ENCODE assay signal across 8 cellular contexts in genomic region chr5:88140863-88141694, GRCh38.
A peak's percentile ranks its signal among the peaks of the same experiment; 100 is the strongest.
DNase-seq lines count a peak whose midpoint lies in the region; ATAC-seq, FAIRE-seq and TF ChIP-seq lines count a peak whose summit lies in the region.

No MANE protein-coding gene starts in this region.

- H3K27ac ChIP-seq in cardiac muscle cell = no peak overlapping the region
- no peak overlapping the region for H3K27ac ChIP-seq in pancreas
- no peak overlapping the region for H3K27ac ChIP-seq in thyroid gland

- peak in 1 of 2 donors; percentile 54 for TF ChIP-seq POLR2A in thyroid gland (IDR thresholded peaks at IDR 0.05)

- ATAC-seq in HG02759 (IDR thresholded peaks at IDR 0.05; ENCODE audit: unreplicated experiment) = peak; percentile 95
- peak; percentile 97 for ATAC-seq in SK-N-SH treated with all-trans-retinoic acid at 6 μM for 48 hours
- ATAC-seq in pancreas = peak; percentile 94 to 97 (median 96)

- no peak for FAIRE-seq in pancreas (lab: Jason Lieb, UNC)

- H3K4me1 ChIP-seq in cardiac muscle cell (ENCODE audit: low read depth) (peaks cover 3% of the 10 kb centered on the region), pancreas (peaks cover 9 to 14% (median 9%) of the 10 kb centered on the region in 3 donors), thyroid gland (peaks cover 17 to 24% of the 10 kb centered on the region in 2 donors)

- TF ChIP-seq CTCF in GM12865 (IDR thresholded peaks at IDR 0.05; ENCODE audit: insufficient read depth, low read depth, low read length, missing control alignments) = peak; percentile 53
- TF ChIP-seq CTCF in cardiac muscle cell (IDR thresholded peaks at IDR 0.05; ENCODE audit: low read depth, low read length) = peak; percentile 55
- TF ChIP-seq CTCF in pancreas (IDR thresholded peaks at IDR 0.05) = peak; percentile 46 to 69 (median 67)
- TF ChIP-seq CTCF in thyroid gland (IDR thresholded peaks at IDR 0.05) = peak in 5 of 6 experiments; percentile 36 to 80 (median 44)

- 0 to 2% methylated on average over 36 to 45 of the region's 45 CpGs for WGBS in pancreas, 2 donors
- WGBS in thyroid gland, 2 donors = 2% methylated on average over 38 to 44 of the region's 45 CpGs

- H3K36me3 ChIP-seq in cardiac muscle cell (no peaks in the 10 kb centered on the region), pancreas (no peaks in the 10 kb centered on the region), thyroid gland (no peaks in the 10 kb centered on the region)

- H3K9me3 ChIP-seq in cardiac muscle cell (ENCODE audit: low read depth) = no peaks in the 10 kb centered on the region
- H3K9me3 ChIP-seq in pancreas = no peaks in the 10 kb centered on the region
- no peaks in the 10 kb centered on the region for H3K9me3 ChIP-seq in thyroid gland

- H3K27me3 ChIP-seq in cardiac muscle cell (peaks cover 85% of the 10 kb centered on the region), pancreas (peaks cover 0 to 30% (median 3%) of the 10 kb centered on the region in 4 donors), thyroid gland (peaks cover 6% of the 10 kb centered on the region)

- intact Hi-C loops in pancreas (cut with DNase I) (no loop called here), thyroid gland (cut with DNase I) (no loop called here)

- DNase-seq in GM12865 (ENCODE audit: low read depth) (peak; percentile 80), NCI-H1105 (lab: John Stamatoyannopoulos, UW) (peak; percentile 88), cardiac muscle cell (ENCODE audit: low read depth in 1 of 2, low spot score in 1 of 2) (peak; percentile 98), pancreas (peak; percentile 94 to 97 (median 96)), thyroid gland (peak; percentile 95 to 96)
- DNase-seq in activated naive CD8-positive, alpha-beta T cell treated with anti-CD3 and anti-CD28 coated beads, Interleukin-2, amount 50 U/mL, for 16 hours (ENCODE audit: low read depth, low spot score) = peak; percentile 6

- H3K4me3 ChIP-seq in GM12865 (ENCODE audit: low read depth, low read length) = no peak overlapping the region
- H3K4me3 ChIP-seq in cardiac muscle cell = peak overlapping the region; percentile 34
- H3K4me3 ChIP-seq in pancreas = peak overlapping the region; percentile 18 to 40 (median 34)
- H3K4me3 ChIP-seq in thyroid gland (replicated peaks in 1 of 3) = peak overlapping the region; percentile 4 to 33 (median 21)

TF ChIP-seq in SK-N-SH treated with all-trans-retinoic acid at 6 μM for 48 hours, 23 proteins besides CTCF, POLR2A, EP300 and RAD21:
- TF ChIP-seq CSDC2 (CRISPR knock-in tag; IDR thresholded peaks at IDR 0.05) = no peak
- no peak for TF ChIP-seq CREB5 (CRISPR knock-in tag; IDR thresholded peaks at IDR 0.05; ENCODE audit: low read depth)
- no peak for TF ChIP-seq ZNF70 (CRISPR knock-in tag; IDR thresholded peaks at IDR 0.05)
- 0 out of 2 replicates have a peak, but pooled peaks have one; percentile 18 for TF ChIP-seq TSHZ2 (CRISPR knock-in tag; IDR thresholded peaks at IDR 0.05)
- no peak for TF ChIP-seq PPARA (CRISPR knock-in tag; IDR thresholded peaks at IDR 0.05; ENCODE audit: borderline replicate concordance)
- no peak for TF ChIP-seq ZNF8 (CRISPR knock-in tag; IDR thresholded peaks at IDR 0.05)
TF ChIP-seq in SK-N-SH treated with all-trans-retinoic acid at 6 μM for 48 hours: peak in this region for 1.

Comparison
In these comparisons a context has a peak if more than half of its experiments do, and no peak if none do; other contexts are left out.
1. DNase-seq: peak in every context shown above with its lines; median percentile 98 in cardiac muscle cell; 96 in pancreas; 96 in thyroid gland; 88 in NCI-H1105; 80 in GM12865; 6 in activated naive CD8-positive, alpha-beta T cell treated with anti-CD3 and anti-CD28 coated beads, Interleukin-2, amount 50 U/mL, for 16 hours.